In genomic region chr5:112921031-112921832, GRCh38 we compare ENCODE assay signal across 8 cellular contexts.
DNase-seq lines count a peak whose midpoint lies in the region; ATAC-seq lines count a peak whose summit lies in the region.

No MANE protein-coding gene starts in this region.

- peaks cover 47% of the 10 kb centered on the region for H4K20me1 ChIP-seq in BLaER1

- H3K4me1 ChIP-seq in BLaER1 = peaks cover 79% of the 10 kb centered on the region

- H3K9ac ChIP-seq in BLaER1 = peak overlapping the region; percentile 95

- no peaks in the 10 kb centered on the region for H3K27me3 ChIP-seq in BLaER1

- peak overlapping the region; percentile 95 for H3K27ac ChIP-seq in BLaER1

- H3K9me3 ChIP-seq in BLaER1 = no peaks in the 10 kb centered on the region

- peak overlapping the region; percentile 99 for H3K4me3 ChIP-seq in BLaER1

- peak overlapping the region; percentile 90 for H3K4me2 ChIP-seq in BLaER1

- peak; percentile 42 for DNase-seq in GM19238 (ENCODE audit: insufficient read length, low spot score)
- DNase-seq in NCI-H774 (lab: John Stamatoyannopoulos, UW) = peak; percentile 37
- DNase-seq in activated T-cell treated with anti-CD3 and anti-CD28 coated beads for 4 hours = peak; percentile 36
- peak; percentile 23 for DNase-seq in epidermal melanocyte (ENCODE audit: insufficient read length, low spot score)
- peak; percentile 75 for DNase-seq in midbrain (lab: John Stamatoyannopoulos, UW)
- DNase-seq in stimulated activated CD8-positive, alpha-beta memory T cell treated with anti-CD3 and anti-CD28 coated beads, Interleukin-4, amount 100 ng/mL, for 24 hours (ENCODE audit: low read depth) = peak; percentile 38

- ATAC-seq in HG03354 (IDR thresholded peaks at IDR 0.05; ENCODE audit: poor library complexity, severe bottlenecking, unreplicated experiment) = peak; percentile 38

- peaks cover 38% of the 10 kb centered on the region for H3K36me3 ChIP-seq in BLaER1

Comparison
In these comparisons a context has a peak if more than half of its experiments do, and no peak if none do; other contexts are left out.
1. Peak in every context shown above with its lines: DNase-seq, ATAC-seq, H3K4me3 ChIP-seq and H3K27ac ChIP-seq.
2. DNase-seq: peak in every context shown above with its lines; median percentile 75 in midbrain; 42 in GM19238; 38 in stimulated activated CD8-positive, alpha-beta memory T cell treated with anti-CD3 and anti-CD28 coated beads, Interleukin-4, amount 100 ng/mL, for 24 hours; 37 in NCI-H774; 36 in activated T-cell treated with anti-CD3 and anti-CD28 coated beads for 4 hours; 23 in epidermal melanocyte.